In the genomic region with DNA sequence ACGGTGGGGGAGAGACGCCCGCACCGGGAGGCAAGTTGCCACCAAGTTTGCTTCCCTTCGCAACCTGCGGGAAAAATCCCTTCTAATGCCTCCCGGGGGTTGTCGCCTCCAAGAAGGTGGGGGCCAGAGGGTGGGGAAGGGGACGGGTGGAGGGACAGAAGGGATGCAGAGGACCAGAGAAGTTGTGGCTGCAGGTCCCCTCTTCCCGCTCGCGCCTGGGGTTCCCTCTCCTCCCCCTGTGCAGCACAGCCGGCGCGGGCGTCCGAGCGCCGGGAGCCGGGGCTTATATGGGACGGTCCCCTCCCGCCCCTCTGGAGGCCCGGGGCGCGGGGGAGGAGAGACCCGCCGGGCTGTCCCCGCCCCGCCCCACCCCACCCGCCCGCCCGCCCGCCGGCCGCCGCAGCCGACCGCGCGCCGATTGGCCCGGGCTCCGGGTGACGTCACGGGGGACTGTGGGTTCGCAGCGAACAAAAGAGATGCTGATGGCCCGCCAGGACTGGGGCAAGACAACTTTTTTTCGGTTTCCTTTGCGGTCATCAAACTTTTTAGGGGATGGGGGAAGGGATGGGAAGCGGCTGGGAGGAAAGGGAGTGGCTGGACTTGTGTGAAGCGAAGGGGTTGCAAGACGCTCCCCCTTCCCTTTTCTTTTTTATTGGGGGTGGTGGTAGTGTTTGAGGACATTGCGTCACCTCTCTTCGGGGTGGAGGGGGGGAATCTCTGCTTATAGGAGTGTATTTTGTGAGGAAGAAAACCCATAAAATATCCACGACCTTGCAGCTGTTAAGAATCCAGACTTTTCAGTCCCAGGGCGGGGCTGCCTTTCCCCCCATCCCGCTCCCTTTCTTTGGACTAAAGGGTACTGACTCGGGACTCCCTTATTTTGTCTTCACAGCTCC, we compare ENCODE assay signal across 8 cellular contexts. TPM values are rescaled to one million over a fixed set of nuclear protein-coding genes. Genes with fewer than 3 reads are reported as not detected.
DNase-seq lines count a peak whose midpoint lies in the region; ATAC-seq and TF ChIP-seq lines count a peak whose summit lies in the region.

FN1 (minus strand) TSS at position 260 of the 896 bp plus-strand sequence. CDS start 266 bp downstream, outside the sequence.

- DNase-seq in GM12865 (ENCODE audit: low read depth) (peak; percentile 28), HFF-Myc (ENCODE audit: extremely low read depth, low read depth) (peak; percentile 86), NCI-H1694 treated with DMSO at 0.1 percent for 48 hours (lab: John Stamatoyannopoulos, UW) (peak; percentile 18), dermis microvascular lymphatic vessel endothelial cell (ENCODE audit: low read depth in 2 of 2) (peak; percentile 59 to 96), left kidney (ENCODE audit: low read depth, low spot score) (peak; percentile 96)
- DNase-seq in activated CD4-positive, alpha-beta T cell treated with anti-CD3 and anti-CD28 coated beads, Interleukin-2, amount 50 U/mL, for 24 hours (ENCODE audit: low read depth in 1 of 2, low spot score in 1 of 2) = peak; percentile 22 to 46
- peak; percentile 60 to 79 for DNase-seq in stimulated activated CD4-positive, alpha-beta T cell treated with anti-CD3 and anti-CD28 coated beads, Interleukin-2, amount 100 ng/mL, for 24 hours

- TF ChIP-seq CTCF in GM12865 (IDR thresholded peaks at IDR 0.05; ENCODE audit: insufficient read depth, low read depth, low read length, missing control alignments) = no peak
- no peak for TF ChIP-seq CTCF in HFF-Myc (IDR thresholded peaks at IDR 0.05; ENCODE audit: low read depth, low read length, missing control alignments)

- ATAC-seq in GM18517 (IDR thresholded peaks at IDR 0.05; ENCODE audit: unreplicated experiment) = no peak

- H3K4me3 ChIP-seq in GM12865 (ENCODE audit: low read depth, low read length) (peak within 1 kb of the TSS; percentile 62), HFF-Myc (replicated peaks; ENCODE audit: low read depth, low read length) (peak within 1 kb of the TSS; percentile 85)

RNA-seq across cellular contexts. Expression of gene FN1, which starts in this region (rescaled TPM):
- total RNA-seq in dermis microvascular lymphatic vessel endothelial cell = 226 and 416 TPM in 2 replicates

Comparison
In these comparisons a context has a peak if more than half of its experiments do, and no peak if none do; other contexts are left out.
1. DNase-seq: peak in every context shown above with its lines; median percentile 96 in left kidney; 86 in HFF-Myc; 78 in dermis microvascular lymphatic vessel endothelial cell; 70 in stimulated activated CD4-positive, alpha-beta T cell treated with anti-CD3 and anti-CD28 coated beads, Interleukin-2, amount 100 ng/mL, for 24 hours; 34 in activated CD4-positive, alpha-beta T cell treated with anti-CD3 and anti-CD28 coated beads, Interleukin-2, amount 50 U/mL, for 24 hours; 28 in GM12865; 18 in NCI-H1694 treated with DMSO at 0.1 percent for 48 hours.